ENCODE assay signal across 8 cellular contexts in the genomic region with DNA sequence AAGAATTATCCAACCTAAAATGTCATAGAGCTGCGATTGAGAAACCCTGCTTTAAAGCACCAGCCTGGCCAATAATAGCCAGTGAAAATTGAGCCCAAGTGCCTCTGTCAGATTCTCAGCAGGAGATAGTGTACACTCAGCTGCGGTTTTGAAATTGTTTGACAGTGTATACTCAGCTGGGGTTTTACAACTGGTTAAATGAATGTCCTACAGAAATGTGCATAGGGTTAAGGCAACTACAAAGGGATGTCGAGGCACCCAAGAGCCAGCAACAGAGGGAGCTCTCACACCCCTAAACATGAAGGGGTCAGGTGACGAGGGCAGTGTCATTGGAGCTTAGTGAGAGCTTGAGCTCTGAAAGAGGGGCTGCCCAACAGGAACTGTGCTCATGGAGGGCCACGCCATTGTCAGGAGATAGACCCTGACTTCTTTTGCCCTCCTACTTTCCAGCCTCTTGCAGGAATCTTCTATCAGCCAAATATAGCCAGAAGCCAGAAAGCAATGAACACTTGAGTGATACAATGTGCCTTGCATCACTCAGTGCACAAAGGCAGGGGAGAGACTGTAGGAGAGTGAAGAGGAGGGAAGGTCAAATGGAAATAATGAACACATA. TPM values are rescaled to one million over a fixed set of nuclear protein-coding genes. Genes with fewer than 3 reads are reported as not detected.
A peak's percentile ranks its signal among the peaks of the same experiment; 100 is the strongest.
DNase-seq lines count a peak whose midpoint lies in the region; ATAC-seq and TF ChIP-seq lines count a peak whose summit lies in the region.

No MANE protein-coding gene starts in this region.

- 28 to 51% methylated on average over 5 of the region's 5 CpGs for WGBS in sigmoid colon, 2 donors

- H3K36me3 ChIP-seq in sigmoid colon: peaks cover 22 to 83% (median 50%) of the 10 kb centered on the region in 4 donors

- TF ChIP-seq EP300 in sigmoid colon (IDR thresholded peaks at IDR 0.05): no peak

- peaks cover 0 to 36% (median 15%) of the 10 kb centered on the region in 4 donors for H3K4me1 ChIP-seq in sigmoid colon

- no peaks in the 10 kb centered on the region for H3K27me3 ChIP-seq in sigmoid colon

- H3K9me3 ChIP-seq in sigmoid colon: no peaks in the 10 kb centered on the region

- H3K27ac ChIP-seq in sigmoid colon: peak overlapping the region; percentile 68 to 99 (median 84)

- intact Hi-C loops in sigmoid colon (cut with DNase I): no loop called here

- H3K4me3 ChIP-seq in AG09309 (ENCODE audit: control insufficient read depth, low read depth, low read length): no peak overlapping the region
- H3K4me3 ChIP-seq in epithelial cell of proximal tubule (ENCODE audit: low read depth, low read length): no peak overlapping the region
- H3K4me3 ChIP-seq in sigmoid colon: no peak overlapping the region

- TF ChIP-seq CTCF in AG09309 (IDR thresholded peaks at IDR 0.05; ENCODE audit: control insufficient read depth, insufficient read depth, low read depth, low read length, missing control alignments) (peak; percentile 36), epithelial cell of proximal tubule (conservative IDR thresholded peaks at IDR 0.05; ENCODE audit: low read depth, low read length) (peak; percentile 28), sigmoid colon (IDR thresholded peaks at IDR 0.05) (peak in 1 of 4 experiments; percentile 6)

- ATAC-seq in GM19025 (IDR thresholded peaks at IDR 0.05; ENCODE audit: low read depth, unreplicated experiment): peak; percentile 51

- DNase-seq in AG09309 (ENCODE audit: low read depth) (peak; percentile 40), NCI-H187 treated with DMSO at 0.1 percent for 48 hours (lab: John Stamatoyannopoulos, UW) (peak; percentile 37), epithelial cell of proximal tubule (ENCODE audit: low read depth) (no peak), sigmoid colon (peak; percentile 69), GF-D8 (lab: John Stamatoyannopoulos, UW) (no peak), 8988T (no peak)
- DNase-seq in activated CD4-positive, alpha-beta T cell treated with anti-CD3 and anti-CD28 coated beads for 4 hours: peak; percentile 56 to 64

- TF ChIP-seq POLR2A in sigmoid colon (IDR thresholded peaks at IDR 0.05): no peak

RNA-seq across cellular contexts. Expression of gene ACTG2, which starts 15.1 kb away (rescaled TPM):
- total RNA-seq in epithelial cell of proximal tubule: not detected in 2 replicates
- total RNA-seq in sigmoid colon: over 10,000 TPM in 1 of 4 donors, 1,000 to 10,000 TPM in 3; 3,612 to 10,290 (median 5,643) TPM
- 100 to 1,000 TPM in 2 of 3 donors, 10 to 100 TPM in 1; 16.9 to 441 (median 104) TPM for polyA plus RNA-seq in sigmoid colon

RNA-seq across cellular contexts. Expression of gene DGUOK, which starts 18.7 kb away (rescaled TPM):
- total RNA-seq in epithelial cell of proximal tubule (65.6 and 87.8 TPM in 2 replicates), sigmoid colon (10 to 100 TPM; 31.6 to 48.1 (median 39.3) TPM)
- polyA plus RNA-seq in sigmoid colon: 100 to 1,000 TPM in 1 of 3 donors, 10 to 100 TPM in 2; 89.3 to 132 (median 96.7) TPM

Comparison
In these comparisons a context has a peak if more than half of its experiments do, and no peak if none do; other contexts are left out.
1. DNase-seq: peak in AG09309 (single experiment), NCI-H187 treated with DMSO at 0.1 percent for 48 hours (single experiment), activated CD4-positive, alpha-beta T cell treated with anti-CD3 and anti-CD28 coated beads for 4 hours (2 of 2) and sigmoid colon (single experiment); none in epithelial cell of proximal tubule (single experiment), GF-D8 (single experiment) and 8988T (single experiment).
2. RNA of gene ACTG2, which starts 15.1 kb away (total RNA-seq): 3,612 to 10,290 TPM in sigmoid colon; not detected in epithelial cell of proximal tubule; every median in the first group is over 1,000 times any median in the second.